ENCODE assay signal across 16 cellular contexts in the genomic region with DNA sequence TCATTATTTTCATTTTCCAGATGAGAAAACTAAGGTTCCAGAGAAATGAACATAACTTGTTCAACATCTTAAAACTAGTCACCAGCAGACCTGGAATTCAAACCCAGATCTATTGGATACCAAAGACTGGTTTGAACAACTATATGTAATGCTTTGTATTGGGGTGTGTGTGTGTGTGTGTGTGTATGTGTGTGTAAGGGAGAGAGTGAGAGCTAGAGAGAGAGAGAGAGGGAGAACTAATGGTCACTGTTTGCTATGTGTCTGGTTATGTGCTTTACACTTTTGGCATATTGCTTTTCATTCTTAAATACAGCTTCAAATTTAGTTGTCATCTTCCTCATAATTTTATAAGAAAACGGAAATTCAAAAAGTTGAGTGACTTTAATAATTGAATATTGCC.
DNase-seq lines count a peak whose midpoint lies in the region; ATAC-seq and TF ChIP-seq lines count a peak whose summit lies in the region.
"Had no signal": no experiment of that assay in that cellular context is flagged by ENCODE, and none has a peak within 500 bp of the region (broad histone marks: within the 10 kb centered on the region; RNA-seq: fewer than 3 reads in every experiment).

No MANE protein-coding gene starts in this region.

- no peaks in the 10 kb centered on the region for H3K27me3 Mint-ChIP-seq in stimulated activated naive CD8-positive, alpha-beta T cell treated with anti-CD3 and anti-CD28 coated beads, Interleukin-15, Interleukin-2, amounts not matched to agents 100 ng/mL and 50 ng/mL, for 24 hours
- H3K27me3 Mint-ChIP-seq in activated T-helper 1 cell treated with anti-CD3 and anti-CD28 coated beads, Interleukin-12 subunit alpha, Interleukin-12 subunit beta, Interleukin-2, Interleukin-4 antibody, amounts not matched to agents 30 ng/mL and 10 ng/mL and 1 ng/mL, durations not matched to agents 14 hours and 24 hours and 36 hours (ENCODE audit: insufficient read depth) = no peaks in the 10 kb centered on the region
- no peaks in the 10 kb centered on the region for H3K27me3 Mint-ChIP-seq in naive B cell

- no peak overlapping the region for H3K4me3 Mint-ChIP-seq in stimulated activated naive CD8-positive, alpha-beta T cell treated with anti-CD3 and anti-CD28 coated beads, Interleukin-15, Interleukin-2, amounts not matched to agents 100 ng/mL and 50 ng/mL, for 24 hours
- no peak overlapping the region for H3K4me3 Mint-ChIP-seq in activated T-helper 1 cell treated with anti-CD3 and anti-CD28 coated beads, Interleukin-12 subunit alpha, Interleukin-12 subunit beta, Interleukin-2, Interleukin-4 antibody, amounts not matched to agents 30 ng/mL and 10 ng/mL and 1 ng/mL, durations not matched to agents 14 hours and 24 hours and 36 hours
- H3K4me3 Mint-ChIP-seq in naive B cell = peak overlapping the region in 2 of 8 donors; percentile 27 to 40

- no peaks in the 10 kb centered on the region for H3K9me3 Mint-ChIP-seq in stimulated activated naive CD8-positive, alpha-beta T cell treated with anti-CD3 and anti-CD28 coated beads, Interleukin-15, Interleukin-2, amounts not matched to agents 100 ng/mL and 50 ng/mL, for 24 hours
- no peaks in the 10 kb centered on the region for H3K9me3 Mint-ChIP-seq in activated T-helper 1 cell treated with anti-CD3 and anti-CD28 coated beads, Interleukin-12 subunit alpha, Interleukin-12 subunit beta, Interleukin-2, Interleukin-4 antibody, amounts not matched to agents 30 ng/mL and 10 ng/mL and 1 ng/mL, durations not matched to agents 14 hours and 24 hours and 36 hours
- H3K9me3 Mint-ChIP-seq in naive B cell = no peaks in the 10 kb centered on the region

- DNase-seq in stimulated activated naive CD8-positive, alpha-beta T cell treated with anti-CD3 and anti-CD28 coated beads, Interleukin-15, Interleukin-2, amounts not matched to agents 100 U/mL and 50 U/mL, for 24 hours = no peak
- DNase-seq in activated T-helper 1 cell treated with anti-CD3 and anti-CD28 coated beads, Interleukin-12 subunit alpha, Interleukin-12 subunit beta, Interleukin-2, Interleukin-4 antibody, amounts not matched to agents 30 ng/mL and 10 ng/mL and 1 ng/mL, durations not matched to agents 14 hours and 24 hours and 36 hours (ENCODE audit: low spot score) = no peak
- DNase-seq in naive B cell = no peak
- DNase-seq in NCI-H69 (lab: John Stamatoyannopoulos, UW) = no peak
- no peak for DNase-seq in GDM1 (lab: John Stamatoyannopoulos, UW)
- DNase-seq: KBM-7; MV-4-11; NCI-H1417; NCI-H187 treated with DMSO at 0.1 percent for 48 hours; NCI-H446; NK-92 treated with Interleukin-12 subunit alpha and Interleukin-12 subunit beta, amount 100 ng/mL, for 24 hours; OCI-M1; SJCRH30 had no signal

- intact Hi-C loops in activated T-helper 1 cell treated with anti-CD3 and anti-CD28 coated beads, Interleukin-12 subunit alpha, Interleukin-12 subunit beta, Interleukin-2, Interleukin-4 antibody, amounts not matched to agents 30 ng/mL and 10 ng/mL and 1 ng/mL, durations not matched to agents 14 hours and 24 hours and 36 hours (cut with micrococcal nuclease) = no loop called here

- peak overlapping the region; percentile 49 for H3K27ac Mint-ChIP-seq in stimulated activated naive CD8-positive, alpha-beta T cell treated with anti-CD3 and anti-CD28 coated beads, Interleukin-15, Interleukin-2, amounts not matched to agents 100 ng/mL and 50 ng/mL, for 24 hours
- H3K27ac Mint-ChIP-seq in activated T-helper 1 cell treated with anti-CD3 and anti-CD28 coated beads, Interleukin-12 subunit alpha, Interleukin-12 subunit beta, Interleukin-2, Interleukin-4 antibody, amounts not matched to agents 30 ng/mL and 10 ng/mL and 1 ng/mL, durations not matched to agents 14 hours and 24 hours and 36 hours = peak overlapping the region; percentile 29
- peak overlapping the region; percentile 64 to 99 (median 96) for H3K27ac Mint-ChIP-seq in naive B cell

- no peak for ATAC-seq in stimulated activated naive CD8-positive, alpha-beta T cell treated with anti-CD3 and anti-CD28 coated beads, Interleukin-15, Interleukin-2, amounts not matched to agents 100 U/mL and 50 U/mL, for 24 hours
- ATAC-seq in naive B cell (ENCODE audit: low read depth in 2 of 2) = no peak
- ATAC-seq in esophagus mucosa = no peak

- TF ChIP-seq CTCF in subcutaneous adipose tissue (IDR thresholded peaks at IDR 0.05; ENCODE audit: low read depth) = peak; percentile 34

- H3K36me3 Mint-ChIP-seq in stimulated activated naive CD8-positive, alpha-beta T cell treated with anti-CD3 and anti-CD28 coated beads, Interleukin-15, Interleukin-2, amounts not matched to agents 100 ng/mL and 50 ng/mL, for 24 hours (ENCODE audit: low read depth) = no peaks in the 10 kb centered on the region
- H3K36me3 Mint-ChIP-seq in activated T-helper 1 cell treated with anti-CD3 and anti-CD28 coated beads, Interleukin-12 subunit alpha, Interleukin-12 subunit beta, Interleukin-2, Interleukin-4 antibody, amounts not matched to agents 30 ng/mL and 10 ng/mL and 1 ng/mL, durations not matched to agents 14 hours and 24 hours and 36 hours (ENCODE audit: low read depth) = peaks cover 2% of the 10 kb centered on the region
- H3K36me3 Mint-ChIP-seq in naive B cell = no peaks in the 10 kb centered on the region

- peaks cover 19% of the 10 kb centered on the region for H3K4me1 Mint-ChIP-seq in stimulated activated naive CD8-positive, alpha-beta T cell treated with anti-CD3 and anti-CD28 coated beads, Interleukin-15, Interleukin-2, amounts not matched to agents 100 ng/mL and 50 ng/mL, for 24 hours (ENCODE audit: low read depth)
- H3K4me1 Mint-ChIP-seq in activated T-helper 1 cell treated with anti-CD3 and anti-CD28 coated beads, Interleukin-12 subunit alpha, Interleukin-12 subunit beta, Interleukin-2, Interleukin-4 antibody, amounts not matched to agents 30 ng/mL and 10 ng/mL and 1 ng/mL, durations not matched to agents 14 hours and 24 hours and 36 hours (ENCODE audit: low read depth) = peaks cover 31% of the 10 kb centered on the region
- H3K4me1 Mint-ChIP-seq in naive B cell = peaks cover 14 to 31% (median 23%) of the 10 kb centered on the region in 3 donors

Comparison
In these comparisons a context has a peak if more than half of its experiments do, and no peak if none do; other contexts are left out.
1. H3K27ac Mint-ChIP-seq: peak in every context shown above with its lines; median percentile 96 in naive B cell; 49 in stimulated activated naive CD8-positive, alpha-beta T cell treated with anti-CD3 and anti-CD28 coated beads, Interleukin-15, Interleukin-2, amounts not matched to agents 100 ng/mL and 50 ng/mL, for 24 hours; 29 in activated T-helper 1 cell treated with anti-CD3 and anti-CD28 coated beads, Interleukin-12 subunit alpha, Interleukin-12 subunit beta, Interleukin-2, Interleukin-4 antibody, amounts not matched to agents 30 ng/mL and 10 ng/mL and 1 ng/mL, durations not matched to agents 14 hours and 24 hours and 36 hours.